In the genomic region with DNA sequence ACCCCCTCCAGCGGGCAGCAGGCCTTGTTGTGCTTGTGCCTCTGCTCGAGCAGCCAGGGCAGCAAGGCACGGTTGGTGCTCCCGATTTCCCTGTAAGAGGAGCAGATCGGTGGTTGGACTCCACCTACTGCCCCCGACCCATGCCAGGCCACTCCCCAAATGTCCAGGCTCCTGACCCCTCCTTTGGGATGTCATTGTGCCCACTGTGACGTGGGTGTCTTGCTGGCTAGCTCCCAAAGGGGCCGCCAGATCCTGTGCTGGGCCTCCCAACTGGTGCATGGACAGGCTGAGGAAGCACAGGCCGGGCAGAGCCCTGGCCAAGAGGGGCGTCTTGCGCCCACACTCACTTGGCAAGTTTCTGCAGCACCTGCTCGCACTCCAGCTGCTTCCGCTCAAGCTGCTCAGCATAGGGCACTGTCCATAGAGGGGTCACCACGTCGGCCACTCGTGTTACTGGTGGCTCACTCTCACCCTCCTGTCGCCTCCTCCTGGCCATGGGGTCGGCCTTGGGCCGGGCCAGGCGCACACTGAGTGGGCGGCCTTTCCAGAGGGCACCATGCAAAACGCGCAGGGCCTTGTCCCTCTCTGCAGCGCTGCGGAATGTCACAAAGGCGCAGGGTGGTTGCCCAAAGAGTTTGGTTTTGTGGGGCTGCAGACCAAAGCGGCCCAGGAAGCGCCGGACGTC, we compare ENCODE assay signal across 8 cellular contexts. TPM values are rescaled to one million over a fixed set of nuclear protein-coding genes. Genes with fewer than 3 reads are reported as not detected.
DNase-seq lines count a peak whose midpoint lies in the region; ATAC-seq and TF ChIP-seq lines count a peak whose summit lies in the region.

A gene (plus strand): TSS at position 414 of the 685 bp plus-strand sequence. CDS start 81 bp downstream, at position 495.

- peak within 1 kb of the TSS; percentile 85 for H3K27ac Mint-ChIP-seq in activated T-cell treated with anti-CD3 and anti-CD28 coated beads, Interleukin-2, amount 50 U/mL, for 72 hours
- H3K27ac Mint-ChIP-seq in central memory CD8-positive, alpha-beta T cell (ENCODE audit: low read depth) = peak within 1 kb of the TSS; percentile 96

- WGBS in lung, 2 donors = 76% methylated on average over 30 of the region's 30 CpGs
- 60% methylated on average over 25 of the region's 30 CpGs; no CpG with 5 or more reads in 1 of the 2 donors for WGBS in transverse colon (ENCODE audit: low coverage in 1 of 2), 2 donors

- in situ Hi-C loops in transverse colon (cut with MboI; ENCODE audit: low pct_ligation_motif_present in 1 of 4, low pct_unique_long_range_greater_than_20kb in 1 of 4, low sequenced_read_pairs in 3 of 4) = no loop called here

- ATAC-seq in activated T-cell treated with anti-CD3 and anti-CD28 coated beads, Interleukin-2, amount 50 U/mL, for 72 hours (replicated peaks in 1 of 2) = no peak
- no peak for ATAC-seq in central memory CD8-positive, alpha-beta T cell (replicated peaks; ENCODE audit: extremely low read depth, poor library complexity, severe bottlenecking)
- no peak for ATAC-seq in lung (ENCODE audit: insufficient read depth, low FRiP score)

- TF ChIP-seq EP300 in transverse colon (IDR thresholded peaks at IDR 0.05; ENCODE audit: low read depth) = no peak

- H3K4me3 Mint-ChIP-seq in activated T-cell treated with anti-CD3 and anti-CD28 coated beads, Interleukin-2, amount 50 U/mL, for 72 hours = peak within 1 kb of the TSS; percentile 83 to 92
- peak within 1 kb of the TSS; percentile 87 for H3K4me3 Mint-ChIP-seq in central memory CD8-positive, alpha-beta T cell

- peaks cover 63% of the 10 kb centered on the region for H3K4me1 Mint-ChIP-seq in activated T-cell treated with anti-CD3 and anti-CD28 coated beads, Interleukin-2, amount 50 U/mL, for 72 hours (ENCODE audit: low read depth)
- peaks cover 42% of the 10 kb centered on the region for H3K4me1 Mint-ChIP-seq in central memory CD8-positive, alpha-beta T cell

- DNase-seq in activated T-cell treated with anti-CD3 and anti-CD28 coated beads, Interleukin-2, amount 50 U/mL, for 72 hours = no peak
- no peak for DNase-seq in activated T-cell treated with anti-CD3 and anti-CD28 coated beads, Interleukin-2, amount 50 U/mL, for 1 hour
- no peak for DNase-seq in central memory CD8-positive, alpha-beta T cell (ENCODE audit: low spot score in 2 of 2)
- DNase-seq in lung (ENCODE audit: low spot score) (no peak), transverse colon (no peak), iPS-NIHi11 (ENCODE audit: low spot score) (no peak), amygdala (lab: John Stamatoyannopoulos, UW) (no peak), RPMI8226 (no peak)

- TF ChIP-seq CTCF in lung (IDR thresholded peaks at IDR 0.05; ENCODE audit: control extremely low read depth, extremely low read depth) = no peak
- TF ChIP-seq CTCF in transverse colon (IDR thresholded peaks at IDR 0.05) = no peak

- peak within 1 kb of the TSS; percentile 18 to 85 for H3K27ac ChIP-seq in lung (ENCODE audit: low read depth in 1 of 2, low read length in 1 of 2)
- H3K27ac ChIP-seq in transverse colon = peak within 1 kb of the TSS; percentile 82 to 95 (median 88)

- H3K27me3 ChIP-seq in lung (ENCODE audit: control insufficient read depth, insufficient read depth) (no peaks in the 10 kb centered on the region), transverse colon (no peaks in the 10 kb centered on the region)

- H3K4me3 ChIP-seq in lung (peak within 1 kb of the TSS; percentile 87), transverse colon (peak within 1 kb of the TSS; percentile 69 to 96 (median 88))

- H3K36me3 Mint-ChIP-seq in activated T-cell treated with anti-CD3 and anti-CD28 coated beads, Interleukin-2, amount 50 U/mL, for 72 hours (ENCODE audit: insufficient read depth in 2 of 2) = peaks cover 7 to 12% of the 10 kb centered on the region in 2 donors
- peaks cover 32% of the 10 kb centered on the region for H3K36me3 Mint-ChIP-seq in central memory CD8-positive, alpha-beta T cell (ENCODE audit: insufficient read depth)

- H3K9me3 ChIP-seq in lung (ENCODE audit: control insufficient read depth in 2 of 2, insufficient read depth in 1 of 2, low read length in 1 of 2) (no peaks in the 10 kb centered on the region), transverse colon (no peaks in the 10 kb centered on the region)

- peaks cover 2 to 46% of the 10 kb centered on the region in 2 donors for H3K36me3 ChIP-seq in lung (ENCODE audit: control insufficient read depth in 2 of 2, insufficient read depth in 2 of 2, low read length in 2 of 2)
- no peaks in the 10 kb centered on the region for H3K36me3 ChIP-seq in transverse colon

- H3K4me1 ChIP-seq in lung (ENCODE audit: control insufficient read depth in 2 of 2, insufficient read depth in 2 of 2, low read length in 2 of 2) (peaks cover 3% of the 10 kb centered on the region in 2 donors), transverse colon (peaks cover 14 to 37% (median 27%) of the 10 kb centered on the region in 4 donors)

- no peaks in the 10 kb centered on the region for H3K27me3 Mint-ChIP-seq in activated T-cell treated with anti-CD3 and anti-CD28 coated beads, Interleukin-2, amount 50 U/mL, for 72 hours (ENCODE audit: low read depth)
- no peaks in the 10 kb centered on the region for H3K27me3 Mint-ChIP-seq in central memory CD8-positive, alpha-beta T cell

- no peaks in the 10 kb centered on the region for H3K9me3 Mint-ChIP-seq in activated T-cell treated with anti-CD3 and anti-CD28 coated beads, Interleukin-2, amount 50 U/mL, for 72 hours
- H3K9me3 Mint-ChIP-seq in central memory CD8-positive, alpha-beta T cell = no peaks in the 10 kb centered on the region

- intact Hi-C loops in transverse colon (cut with DNase I; ENCODE audit: low total_unique reads) = no loop called here

- no peak for TF ChIP-seq POLR2A in transverse colon (IDR thresholded peaks at IDR 0.05)

RNA-seq across cellular contexts. Expression of the gene that starts here (rescaled TPM):
- 100 to 1,000 TPM; 194 to 256 TPM for total RNA-seq in activated T-cell treated with anti-CD3 and anti-CD28 coated beads, Interleukin-2, amount 50 U/mL, for 72 hours
- 10 to 100 TPM; 81.5 to 84.8 TPM for total RNA-seq in lung
- polyA plus RNA-seq in lung = 100 to 1,000 TPM in 1 of 2 donors, 10 to 100 TPM in 1; 72.9 to 119 TPM
- total RNA-seq in transverse colon = 100 to 1,000 TPM in 3 of 4 donors, 10 to 100 TPM in 1; 45.6 to 128 (median 106) TPM
